ENCODE assay signal across 1 cellular context in genomic region chr19:33430674-33431277, GRCh38.
TF ChIP-seq lines count a peak whose summit lies in the region.

No MANE protein-coding gene starts in this region.

TF ChIP-seq in HEK293, 187 proteins besides CTCF, POLR2A, EP300 and RAD21 (continued from another document):
- TF ChIP-seq ZNF704 (tag by site-specific recombination; IDR thresholded peaks at IDR 0.05) (no peak), ZBTB6 (tag by site-specific recombination; IDR thresholded peaks at IDR 0.05) (no peak), GLI4 (tag by site-specific recombination; IDR thresholded peaks at IDR 0.05) (no peak), ZBTB26 (tag by site-specific recombination; optimal IDR thresholded peaks at IDR 0.05) (peak; percentile 24), GLI2 (tag by site-specific recombination; IDR thresholded peaks at IDR 0.05; ENCODE audit: borderline replicate concordance, low read depth) (no peak), ZNF138 (tag by site-specific recombination; IDR thresholded peaks at IDR 0.05; ENCODE audit: borderline replicate concordance) (no peak), ZNF366 (tag by site-specific recombination; conservative IDR thresholded peaks at IDR 0.05) (peak; percentile 67), ZNF555 (tag by site-specific recombination; conservative IDR thresholded peaks at IDR 0.05) (no peak), ZFP69B (tag by site-specific recombination; IDR thresholded peaks at IDR 0.05) (no peak), PRDM1 (tag by site-specific recombination; IDR thresholded peaks at IDR 0.05) (no peak), OSR2 (tag by site-specific recombination; IDR thresholded peaks at IDR 0.05) (no peak), ZNF324 (tag by site-specific recombination; IDR thresholded peaks at IDR 0.05) (no peak), HOXD13 (CRISPR knock-in tag; IDR thresholded peaks at IDR 0.05; ENCODE audit: borderline replicate concordance) (no peak), ZSCAN23 (tag by site-specific recombination; IDR thresholded peaks at IDR 0.05) (no peak), BCL6B (tag by site-specific recombination; IDR thresholded peaks at IDR 0.05) (no peak), ZBTB17 (tag by site-specific recombination; IDR thresholded peaks at IDR 0.05) (peak; percentile 48), ZNF610 (tag by site-specific recombination; IDR thresholded peaks at IDR 0.05; ENCODE audit: borderline replicate concordance) (no peak), TSHZ1 (tag by site-specific recombination; IDR thresholded peaks at IDR 0.05; ENCODE audit: borderline replicate concordance) (no peak), KLF17 (tag by site-specific recombination; IDR thresholded peaks at IDR 0.05) (0 out of 2 replicates have a peak, but pooled peaks have one; percentile 32), ZNF785 (tag by site-specific recombination; IDR thresholded peaks at IDR 0.05) (no peak), ZNF658 (tag by site-specific recombination; IDR thresholded peaks at IDR 0.05) (no peak), ZNF354C (tag by site-specific recombination; IDR thresholded peaks at IDR 0.05; ENCODE audit: borderline replicate concordance, low read depth) (no peak), ZNF18 (tag by site-specific recombination; IDR thresholded peaks at IDR 0.05) (no peak), ZNF747 (tag by site-specific recombination; IDR thresholded peaks at IDR 0.05) (no peak), ZNF350 (tag by site-specific recombination; IDR thresholded peaks at IDR 0.05) (no peak), YY2 (tag by site-specific recombination; IDR thresholded peaks at IDR 0.05) (no peak), ZNF529 (tag by site-specific recombination; IDR thresholded peaks at IDR 0.05; ENCODE audit: insufficient replicate concordance) (no peak), ZNF768 (tag by site-specific recombination; IDR thresholded peaks at IDR 0.05) (no peak; the same call in 1 of the 2 replicates), ZNF214 (tag by site-specific recombination; IDR thresholded peaks at IDR 0.05; ENCODE audit: borderline replicate concordance) (no peak), ZNF571 (tag by site-specific recombination; IDR thresholded peaks at IDR 0.05) (no peak), ZNF302 (tag by site-specific recombination; IDR thresholded peaks at IDR 0.05; ENCODE audit: low read depth) (no peak), ZNF654 (tag by site-specific recombination; IDR thresholded peaks at IDR 0.05; ENCODE audit: low read depth) (peak; percentile 92), ZSCAN16 (tag by site-specific recombination; IDR thresholded peaks at IDR 0.05) (no peak), ZNF223 (tag by site-specific recombination; IDR thresholded peaks at IDR 0.05) (no peak), ZSCAN5A (tag by site-specific recombination; IDR thresholded peaks at IDR 0.05) (no peak), GLIS1 (tag by site-specific recombination; IDR thresholded peaks at IDR 0.05) (peak; percentile 22; the same call in 1 of the 2 replicates)
